In genomic region chr18:58862851-58863538, GRCh38 we compare ENCODE assay signal across 8 cellular contexts. TPM values are rescaled to one million over a fixed set of nuclear protein-coding genes. Genes with fewer than 3 reads are reported as not detected.
DNase-seq lines count a peak whose midpoint lies in the region; ATAC-seq and TF ChIP-seq lines count a peak whose summit lies in the region.

No MANE protein-coding gene starts in this region.

- peak overlapping the region; percentile 39; the same call in 2 of the 3 replicates for H2BK15ac ChIP-seq in IMR-90 (ENCODE audit: low read depth, low read length)

- peak overlapping the region; percentile 32 for H3K27ac Mint-ChIP-seq in activated CD8-positive, alpha-beta T cell treated with anti-CD3 and anti-CD28 coated beads for 36 hours
- H3K27ac Mint-ChIP-seq in neural crest cell (ENCODE audit: unreplicated experiment), result peak overlapping the region; percentile 99

- POLR2A ChIA-PET in IMR-90 (lab: Charles Lee; ENCODE audit: unreplicated experiment), result no interaction called here
- POLR2A ChIA-PET in activated CD8-positive, alpha-beta T cell treated with anti-CD3 and anti-CD28 coated beads for 36 hours (lab: Charles Lee), result interaction anchor here (0.7 kb wide), 1 partner anchor 1433 kb away, joined by 3 read pairs; no protein-coding TSS in a partner anchor

- H3K4me3 ChIP-seq in IMR-90 (ENCODE audit: insufficient read depth, low read depth, low read length), result peak overlapping the region; percentile 42

- H3K79me1 ChIP-seq in IMR-90 (ENCODE audit: low read depth in 1 of 2, low read length in 2 of 2), result peaks cover 42 to 53% of the 10 kb centered on the region in 2 experiments

- dilution Hi-C loops in IMR-90 (cut with HindIII; ENCODE audit: low sequenced_read_pairs, unreplicated experiment), result no loop called here

- in situ Hi-C loops in IMR-90 (cut with MboI; ENCODE audit: low sequenced_read_pairs), result no loop called here

- H3K23ac ChIP-seq in IMR-90 (ENCODE audit: low read depth, low read length), result peak overlapping the region; percentile 99

- no peaks in the 10 kb centered on the region for H3K9me3 Mint-ChIP-seq in activated CD8-positive, alpha-beta T cell treated with anti-CD3 and anti-CD28 coated beads for 36 hours
- H3K9me3 Mint-ChIP-seq in neural crest cell, result peaks cover 5% of the 10 kb centered on the region

- CTCF ChIA-PET in IMR-90 (lab: Yijun Ruan, JAX), result no interaction called here
- CTCF ChIA-PET in activated CD8-positive, alpha-beta T cell treated with anti-CD3 and anti-CD28 coated beads for 36 hours (lab: Charles Lee), result no interaction called here

- peak overlapping the region; percentile 98 for H2BK5ac ChIP-seq in IMR-90 (ENCODE audit: low read depth, low read length, poor library complexity, severe bottlenecking)

- H3K4me1 Mint-ChIP-seq in activated CD8-positive, alpha-beta T cell treated with anti-CD3 and anti-CD28 coated beads for 36 hours (ENCODE audit: low read depth), result peaks cover 8% of the 10 kb centered on the region
- peaks cover 87% of the 10 kb centered on the region for H3K4me1 Mint-ChIP-seq in neural crest cell

- intact Hi-C loops in IMR-90 (cut with micrococcal nuclease), result no loop called here
- intact Hi-C loops in activated CD8-positive, alpha-beta T cell treated with anti-CD3 and anti-CD28 coated beads for 36 hours (cut with micrococcal nuclease), result no loop called here

- H3K14ac ChIP-seq in IMR-90 (replicated peaks; ENCODE audit: low read depth, low read length), result peak overlapping the region; percentile 99

- H2AK9ac ChIP-seq in IMR-90 (replicated peaks; ENCODE audit: low read depth, low read length, poor library complexity), result peak overlapping the region; percentile 83

- H3K4me3 Mint-ChIP-seq in activated CD8-positive, alpha-beta T cell treated with anti-CD3 and anti-CD28 coated beads for 36 hours, result peak overlapping the region; percentile 44
- H3K4me3 Mint-ChIP-seq in neural crest cell, result peak overlapping the region; percentile 91

- peak overlapping the region; percentile 82 for H3K9ac ChIP-seq in IMR-90 (ENCODE audit: low read depth, low read length)

- H3K4me2 ChIP-seq in IMR-90 (ENCODE audit: low read depth, low read length), result peak overlapping the region; percentile 96

- peak overlapping the region; percentile 98 for H3K18ac ChIP-seq in IMR-90 (ENCODE audit: low read depth, low read length)

- H3K9me1 ChIP-seq in IMR-90 (ENCODE audit: insufficient read depth, low read length), result peaks cover 20% of the 10 kb centered on the region

- peak overlapping the region; percentile 98 for H3K4ac ChIP-seq in IMR-90 (ENCODE audit: low read depth, low read length)

- peak overlapping the region; percentile 87 for H2AFZ ChIP-seq in IMR-90 (replicated peaks; ENCODE audit: low read length, poor library complexity)

- no peaks in the 10 kb centered on the region for H3K27me3 ChIP-seq in IMR-90 (ENCODE audit: control insufficient read depth, insufficient read depth, low read length)

- ATAC-seq in IMR-90 (ENCODE audit: low read depth) (peak; percentile 13), HG02973 (IDR thresholded peaks at IDR 0.05; ENCODE audit: unreplicated experiment) (no peak)
- ATAC-seq in activated CD8-positive, alpha-beta T cell treated with anti-CD3 and anti-CD28 coated beads for 36 hours, result peak; percentile 20

- no peaks in the 10 kb centered on the region for H4K20me1 ChIP-seq in IMR-90 (ENCODE audit: insufficient read depth, low read length)

- TF ChIP-seq CTCF in IMR-90 (conservative IDR thresholded peaks at IDR 0.05; ENCODE audit: low read depth, low read length) (no peak), neural crest cell (conservative IDR thresholded peaks at IDR 0.05) (no peak)
- TF ChIP-seq CTCF in activated CD8-positive, alpha-beta T cell treated with anti-CD3 and anti-CD28 coated beads for 36 hours (IDR thresholded peaks at IDR 0.05), result no peak

- peak overlapping the region; percentile 68 for H4K91ac ChIP-seq in IMR-90 (ENCODE audit: insufficient read depth, low read depth, low read length)

- WGBS in IMR-90 (ENCODE audit: extremely low coverage in 2 of 2, insufficient read length in 1 of 2), 2 experiments, result 8% methylated on average over 8 of the region's 66 CpGs; no CpG with 5 or more reads in 1 of the 2 experiments

- TF ChIP-seq RAD21 in IMR-90 (IDR thresholded peaks at IDR 0.05; ENCODE audit: low read length), result no peak

- peak overlapping the region; percentile 58 for H2BK20ac ChIP-seq in IMR-90 (ENCODE audit: low read depth, low read length)

- BruUV-seq in IMR-90 (replicated peaks; lab: Mats Ljungman, UMichigan), result no TSS peak

- H2AK5ac ChIP-seq in IMR-90 (ENCODE audit: low read depth, low read length), result peak overlapping the region; percentile 57

- H3K4me1 ChIP-seq in IMR-90 (ENCODE audit: control insufficient read depth, insufficient read depth, low read length), result peaks cover 41% of the 10 kb centered on the region

- peaks cover 64% of the 10 kb centered on the region for H3K27me3 Mint-ChIP-seq in activated CD8-positive, alpha-beta T cell treated with anti-CD3 and anti-CD28 coated beads for 36 hours
- H3K27me3 Mint-ChIP-seq in neural crest cell (ENCODE audit: low read depth), result no peaks in the 10 kb centered on the region

- H3K56ac ChIP-seq in IMR-90 (ENCODE audit: extremely low read depth, insufficient read depth, low read length), result peak overlapping the region; percentile 91

- no peaks in the 10 kb centered on the region for H3K9me3 ChIP-seq in IMR-90 (ENCODE audit: control insufficient read depth, insufficient read depth, low read length)

- H2BK120ac ChIP-seq in IMR-90 (ENCODE audit: low read depth, low read length), result peak overlapping the region; percentile 95

- peaks cover 11% of the 10 kb centered on the region for H3K36me3 ChIP-seq in IMR-90 (ENCODE audit: control insufficient read depth, insufficient read depth, low read length)

- peak overlapping the region; percentile 80 to 93 for H4K8ac ChIP-seq in IMR-90 (ENCODE audit: low read depth in 2 of 2, low read length in 2 of 2)

- peak; percentile 69 for DNase-seq in activated CD8-positive, alpha-beta memory T cell treated with anti-CD3 and anti-CD28 coated beads for 24 hours
- no peak for DNase-seq in activated CD8-positive, alpha-beta memory T cell treated with anti-CD3 and anti-CD28 coated beads, Interleukin-2, amount 50 U/mL, for 4 hours
- DNase-seq in IMR-90 (peak; percentile 62), fibroblast of peridontal ligament (ENCODE audit: extremely low read depth) (peak; percentile 70), neural crest cell (ENCODE audit: low read depth, low spot score) (peak; percentile 33), NCI-H524 treated with DMSO at 0.1 percent for 48 hours (lab: John Stamatoyannopoulos, UW) (no peak)
- DNase-seq in activated CD8-positive, alpha-beta T cell treated with anti-CD3 and anti-CD28 coated beads for 36 hours, result peak; percentile 8

- peak overlapping the region; percentile 99 for H4K5ac ChIP-seq in IMR-90 (ENCODE audit: low read depth, low read length)

- H3K36me3 Mint-ChIP-seq in activated CD8-positive, alpha-beta T cell treated with anti-CD3 and anti-CD28 coated beads for 36 hours (ENCODE audit: low read depth), result no peaks in the 10 kb centered on the region
- peaks cover 22% of the 10 kb centered on the region for H3K36me3 Mint-ChIP-seq in neural crest cell (ENCODE audit: low read depth)

- peak overlapping the region; percentile 99 for H3K27ac ChIP-seq in IMR-90 (ENCODE audit: insufficient read depth, low read length)

- TF ChIP-seq POLR2A in IMR-90 (IDR thresholded peaks at IDR 0.05; ENCODE audit: low read depth, low read length), result peak; percentile 46; the same call in 1 of the 2 replicates

TF ChIP-seq in IMR-90, 13 proteins besides CTCF, POLR2A, EP300 and RAD21:
- no peak for TF ChIP-seq RCOR1 (IDR thresholded peaks at IDR 0.05; ENCODE audit: insufficient replicate concordance, low read length)
- no peak for TF ChIP-seq RFX5 (IDR thresholded peaks at IDR 0.05; ENCODE audit: low read depth, low read length)
- no peak for TF ChIP-seq MXI1 (IDR thresholded peaks at IDR 0.05; ENCODE audit: borderline replicate concordance, low read depth, low read length)
- no peak for TF ChIP-seq MAFK (IDR thresholded peaks at IDR 0.05; ENCODE audit: low read depth, low read length)
- TF ChIP-seq FOS (IDR thresholded peaks at IDR 0.05; ENCODE audit: low read depth, low read length), result no peak
- no peak for TF ChIP-seq CEBPB (IDR thresholded peaks at IDR 0.05; ENCODE audit: low read depth, low read length)
- no peak for TF ChIP-seq BHLHE40 (IDR thresholded peaks at IDR 0.05; ENCODE audit: low read depth, low read length)
- TF ChIP-seq NFE2L2 (IDR thresholded peaks at IDR 0.05; ENCODE audit: low read depth, low read length), result no peak
- TF ChIP-seq MAZ (IDR thresholded peaks at IDR 0.05; ENCODE audit: borderline replicate concordance, low read depth, low read length), result no peak
- no peak for TF ChIP-seq ELK1 (IDR thresholded peaks at IDR 0.05; ENCODE audit: borderline replicate concordance, low read depth, low read length)
- TF ChIP-seq USF2 (IDR thresholded peaks at IDR 0.05; ENCODE audit: low read depth, low read length), result no peak
- TF ChIP-seq CHD1 (IDR thresholded peaks at IDR 0.05; ENCODE audit: low read depth, low read length), result no peak
- no peak for TF ChIP-seq SMC3 (IDR thresholded peaks at IDR 0.05; ENCODE audit: low read depth, low read length)

RNA-seq across cellular contexts. Expression of gene ZNF532, which starts 1.7 kb away (rescaled TPM):
- total RNA-seq in IMR-90 (2012; rRNA removed), result 29.9 and 30.0 TPM in 2 replicates
- polyA plus RNA-seq in IMR-90 (2012; rRNA removed), result 36.7 and 45.8 TPM in 2 replicates
- polyA plus RNA-seq in IMR-90 (2012; cell fraction: cytosol; rRNA removed), result 18.1 and 24.4 TPM in 2 replicates
- polyA plus RNA-seq in IMR-90 (2012; cell fraction: nucleus; rRNA removed; ENCODE audit: low replicate concordance), result 43.8 and 99.3 TPM in 2 replicates
- total RNA-seq in activated CD8-positive, alpha-beta T cell treated with anti-CD3 and anti-CD28 coated beads for 36 hours, result 1 to 10 TPM; 1.3 to 1.8 TPM
- 171 and 180 TPM in 2 replicates for total RNA-seq in neural crest cell

Comparison
In these comparisons a context has a peak if more than half of its experiments do, and no peak if none do; other contexts are left out.
1. DNase-seq: peak in activated CD8-positive, alpha-beta memory T cell treated with anti-CD3 and anti-CD28 coated beads for 24 hours (single experiment), IMR-90 (single experiment), activated CD8-positive, alpha-beta T cell treated with anti-CD3 and anti-CD28 coated beads for 36 hours (single experiment), fibroblast of peridontal ligament (single experiment) and neural crest cell (single experiment); none in activated CD8-positive, alpha-beta memory T cell treated with anti-CD3 and anti-CD28 coated beads, Interleukin-2, amount 50 U/mL, for 4 hours (single experiment) and NCI-H524 treated with DMSO at 0.1 percent for 48 hours (single experiment).
2. RNA of gene ZNF532, which starts 1.7 kb away (total RNA-seq): 171 to 180 TPM in neural crest cell and 29.9 to 30.0 TPM in IMR-90; 1.3 to 1.8 TPM in activated CD8-positive, alpha-beta T cell treated with anti-CD3 and anti-CD28 coated beads for 36 hours; every median in the first group is over 10 times any median in the second.